ENCODE assay signal across 17 cellular contexts in genomic region chr14:28707814-28708213, GRCh38. TPM values are rescaled to one million over a fixed set of nuclear protein-coding genes. Genes with fewer than 3 reads are reported as not detected.
DNase-seq lines count a peak whose midpoint lies in the region; ATAC-seq and TF ChIP-seq lines count a peak whose summit lies in the region.
"Had no signal": no experiment of that assay in that cellular context is flagged by ENCODE, and none has a peak within 500 bp of the region (broad histone marks: within the 10 kb centered on the region; RNA-seq: fewer than 3 reads in every experiment).

No MANE protein-coding gene starts in this region.

- in situ Hi-C loops in astrocyte of the cerebellum (cut with HindIII; ENCODE audit: low sequenced_read_pairs): no loop called here

- DNase-seq in HS-27A (ENCODE audit: low read depth): peak; percentile 51
- DNase-seq in astrocyte of the cerebellum (ENCODE audit: low read depth): peak; percentile 77
- DNase-seq in foreskin fibroblast: peak; percentile 12 to 35
- no peak for DNase-seq in middle frontal gyrus (ENCODE audit: extremely low spot score, low spot score)
- no peak for DNase-seq in lower leg skin (ENCODE audit: low spot score in 2 of 2)
- DNase-seq in left ventricle myocardium superior: no peak
- DNase-seq: activated CD4-positive, alpha-beta T cell treated with anti-CD3 and anti-CD28 coated beads, Interleukin-2, amount 50 U/mL, for 4 hours; activated naive CD8-positive, alpha-beta T cell treated with anti-CD3 and anti-CD28 coated beads, Interleukin-2, amount 10 ng/mL, durations not matched to agents 7 days and 5 days; activated T-cell treated with anti-CD3 and anti-CD28 coated beads, Interleukin-2, amount 50 U/mL, for 24 hours; C1 segment of cervical spinal cord; DMS153; NCI-H82; thyroid gland had no signal

- no peak overlapping the region for H3K4me3 ChIP-seq in astrocyte of the cerebellum (ENCODE audit: low read depth, low read length)
- H3K4me3 ChIP-seq in foreskin fibroblast (ENCODE audit: low read depth in 1 of 2, low read length in 2 of 2): no peak overlapping the region
- no peak overlapping the region for H3K4me3 ChIP-seq in lower leg skin (ENCODE audit: low read depth, poor library complexity, severe bottlenecking)
- H3K4me3 ChIP-seq: skin epidermis, thyroid gland had no signal

- ATAC-seq in GM21737 (IDR thresholded peaks at IDR 0.05; ENCODE audit: unreplicated experiment): no peak
- ATAC-seq in left ventricle myocardium superior: no peak
- ATAC-seq: Panc1 had no signal

- intact Hi-C loops in lower leg skin (cut with DNase I; ENCODE audit: low total_unique reads): no loop called here
- intact Hi-C loops in left ventricle myocardium superior (cut with micrococcal nuclease): no loop called here

- WGBS in lower leg skin, 2 donors: 74 to 76% methylated on average over 2 of the region's 2 CpGs

- TF ChIP-seq POLR2A in lower leg skin (IDR thresholded peaks at IDR 0.05): no peak

- TF ChIP-seq CTCF in astrocyte of the cerebellum (IDR thresholded peaks at IDR 0.05; ENCODE audit: low read depth, low read length, missing control alignments) (no peak), foreskin fibroblast (IDR thresholded peaks at IDR 0.05; ENCODE audit: low read depth, low read length) (no peak), lower leg skin (IDR thresholded peaks at IDR 0.05) (no peak)

RNA-seq across cellular contexts. Expression of gene FOXG1, which starts 58.8 kb away (rescaled TPM):
- total RNA-seq in lower leg skin (not detected), left ventricle myocardium superior (not detected)
- total RNA-seq: activated naive CD8-positive, alpha-beta T cell treated with anti-CD3 and anti-CD28 coated beads, Interleukin-2, amount 10 ng/mL, durations not matched to agents 7 days and 5 days; mesothelial cell of epicardium had no signal

Comparison
In these comparisons a context has a peak if more than half of its experiments do, and no peak if none do; other contexts are left out.
1. DNase-seq: peak in HS-27A (single experiment), astrocyte of the cerebellum (single experiment) and foreskin fibroblast (2 of 2); none in middle frontal gyrus (single experiment), lower leg skin (0 of 2) and left ventricle myocardium superior (single experiment).